In genomic region chr22:21952586-21953571, GRCh38 we compare ENCODE assay signal across 1 cellular context.
TF ChIP-seq lines count a peak whose summit lies in the region.

Gene PPM1F (minus strand): TSS chr22:21952848. CDS start chr22:21946048, 6,800 bp downstream.

TF ChIP-seq in HepG2, 621 proteins besides CTCF, POLR2A, EP300 and RAD21 (continued from another document and continues in another):
- TF ChIP-seq PAXIP1 (CRISPR knock-in tag; conservative IDR thresholded peaks at IDR 0.05) (no peak), BCLAF1 (IDR thresholded peaks at IDR 0.05) (no peak), POLR2AphosphoS5 (IDR thresholded peaks at IDR 0.05; ENCODE audit: low read depth, low read length) (peak; percentile 54), TFDP2 (CRISPR knock-in tag; IDR thresholded peaks at IDR 0.05) (no peak), CENPBD1 (CRISPR knock-in tag; IDR thresholded peaks at IDR 0.05; ENCODE audit: borderline replicate concordance, low read depth) (no peak), SNAPC2 (CRISPR knock-in tag; IDR thresholded peaks at IDR 0.05) (no peak), NR0B2 (CRISPR knock-in tag; IDR thresholded peaks at IDR 0.05) (no peak), SMAD3 (CRISPR knock-in tag; IDR thresholded peaks at IDR 0.05) (no peak), PBX3 (CRISPR knock-in tag; IDR thresholded peaks at IDR 0.05; ENCODE audit: borderline replicate concordance) (no peak), ZNF253 (CRISPR knock-in tag; IDR thresholded peaks at IDR 0.05; ENCODE audit: borderline replicate concordance) (no peak), ZBTB7B (CRISPR knock-in tag; IDR thresholded peaks at IDR 0.05) (no peak), TIGD3 (CRISPR knock-in tag; IDR thresholded peaks at IDR 0.05; ENCODE audit: borderline replicate concordance) (no peak), NFATC3 (CRISPR knock-in tag; IDR thresholded peaks at IDR 0.05) (no peak), ZNF629 (CRISPR knock-in tag; conservative IDR thresholded peaks at IDR 0.05) (no peak), HNRNPUL1 (IDR thresholded peaks at IDR 0.05; ENCODE audit: low read depth, low read length) (no peak), HOXD1 (CRISPR knock-in tag; IDR thresholded peaks at IDR 0.05) (no peak), SP1 (IDR thresholded peaks at IDR 0.05) (no peak), SP1 (CRISPR knock-in tag; IDR thresholded peaks at IDR 0.05) (no peak), HDAC1 (CRISPR knock-in tag; IDR thresholded peaks at IDR 0.05) (peak; percentile 70), BHLHE40 (IDR thresholded peaks at IDR 0.05; ENCODE audit: low read length) (no peak), SAFB2 (CRISPR knock-in tag; IDR thresholded peaks at IDR 0.05; ENCODE audit: borderline replicate concordance, low read depth) (0 out of 2 replicates have a peak, but pooled peaks have one; percentile 59), DNMT1 (CRISPR knock-in tag; IDR thresholded peaks at IDR 0.05) (0 out of 2 replicates have a peak, but pooled peaks have one; percentile 39), MLX (CRISPR knock-in tag; IDR thresholded peaks at IDR 0.05) (no peak), AKAP8 (CRISPR knock-in tag; IDR thresholded peaks at IDR 0.05) (no peak), ZNF224 (CRISPR knock-in tag; IDR thresholded peaks at IDR 0.05) (no peak), ARID4A (CRISPR knock-in tag; IDR thresholded peaks at IDR 0.05; ENCODE audit: borderline replicate concordance) (peak; percentile 26; the same call in 1 of the 2 replicates), ZBTB33 (CRISPR knock-in tag; IDR thresholded peaks at IDR 0.05) (no peak), BRF2 (CRISPR knock-in tag; IDR thresholded peaks at IDR 0.05) (no peak), FOXM1 (CRISPR knock-in tag; IDR thresholded peaks at IDR 0.05) (no peak), ZNF780A (CRISPR knock-in tag; IDR thresholded peaks at IDR 0.05) (no peak), ZFX (CRISPR knock-in tag; IDR thresholded peaks at IDR 0.05; ENCODE audit: low read depth) (peak; percentile 80), SOX5 (CRISPR knock-in tag; IDR thresholded peaks at IDR 0.05; ENCODE audit: borderline replicate concordance) (no peak), ASH2L (IDR thresholded peaks at IDR 0.05; ENCODE audit: insufficient read length, low read depth, low read length) (peak; percentile 43), ZBTB42 (CRISPR knock-in tag; IDR thresholded peaks at IDR 0.05) (no peak), ZNF747 (CRISPR knock-in tag; IDR thresholded peaks at IDR 0.05; ENCODE audit: borderline replicate concordance) (no peak), ZNF574 (CRISPR knock-in tag; IDR thresholded peaks at IDR 0.05) (peak; percentile 31; the same call in 1 of the 2 replicates)
